10 cellular contexts compared by ENCODE assay signal in the genomic region with DNA sequence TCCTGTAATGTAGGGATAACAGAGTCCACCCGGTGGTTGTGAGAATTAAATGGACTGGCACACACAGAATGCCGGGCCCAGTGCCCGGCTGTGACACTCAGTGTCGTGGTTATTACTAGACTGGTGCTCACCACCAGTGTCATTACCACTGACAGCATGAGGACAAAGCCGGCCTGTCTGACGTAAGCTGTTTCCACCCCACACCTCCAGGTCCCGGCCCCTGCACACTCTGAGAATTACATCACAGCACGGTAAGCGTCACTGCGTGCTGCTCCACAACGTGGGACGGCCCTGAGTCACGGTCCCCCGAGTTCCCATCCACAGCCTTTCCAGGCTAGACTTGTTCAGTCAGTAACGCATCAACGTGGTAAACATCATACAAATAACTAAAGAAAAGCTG. TPM values are rescaled to one million over a fixed set of nuclear protein-coding genes. Genes with fewer than 3 reads are reported as not detected.
DNase-seq lines count a peak whose midpoint lies in the region; ATAC-seq, FAIRE-seq and TF ChIP-seq lines count a peak whose summit lies in the region.
"Had no signal": no experiment of that assay in that cellular context is flagged by ENCODE, and none has a peak within 500 bp of the region (broad histone marks: within the 10 kb centered on the region; RNA-seq: fewer than 3 reads in every experiment).

No MANE protein-coding gene starts in this region.

- H3K9me2 ChIP-seq in GM23248 (ENCODE audit: insufficient read depth): no peaks in the 10 kb centered on the region

- DNase-seq in GM23248 (peak; percentile 97), cardiac fibroblast (ENCODE audit: low read depth in 2 of 2) (peak; percentile 83 to 86), kidney (no peak), skeletal muscle cell (ENCODE audit: low read depth) (peak; percentile 64), NCI-H2029 treated with DMSO at 0.1 percent for 48 hours (lab: John Stamatoyannopoulos, UW) (no peak), NCI-H1048 (lab: John Stamatoyannopoulos, UW) (no peak)
- DNase-seq in activated CD4-positive, CD25-positive, alpha-beta regulatory T cell treated with anti-CD3 and anti-CD28 coated beads, Interleukin-2, amount 50 U/mL, for 72 hours: no peak
- DNase-seq: CD4-positive, alpha-beta T cell; WERI-Rb-1 had no signal

- 6 to 7% methylated on average over 16 of the region's 16 CpGs for WGBS in GM23248 (ENCODE audit: low coverage in 1 of 2, low lambda C conversion rate in 2 of 2, missing lambda C conversion rate in 2 of 2), 2 experiments

- H3K36me3 ChIP-seq in GM23248 (ENCODE audit: low read depth) (peaks cover 5% of the 10 kb centered on the region; the same call in 1 of the 2 replicates), kidney (ENCODE audit: control insufficient read depth in 1 of 2, insufficient read depth in 2 of 2, low read length in 2 of 2) (no peaks in the 10 kb centered on the region)
- H3K36me3 ChIP-seq: WERI-Rb-1 had no signal

- peak overlapping the region; percentile 84 for H3K9ac ChIP-seq in GM23248
- peak overlapping the region; percentile 6 to 75 for H3K9ac ChIP-seq in kidney (ENCODE audit: low read length in 2 of 2)

- H3K27ac ChIP-seq in GM23248 (peak overlapping the region; percentile 95), kidney (ENCODE audit: low read depth in 2 of 2, low read length in 2 of 2) (peak overlapping the region; percentile 73 to 78)
- H3K27ac ChIP-seq: WERI-Rb-1 had no signal

- no peaks in the 10 kb centered on the region for H3K27me3 ChIP-seq in GM23248 (replicated peaks; ENCODE audit: insufficient read depth)

- peak overlapping the region; percentile 41 for H2AFZ ChIP-seq in GM23248

- in situ Hi-C loops in GM23248 (cut with MboI): loop anchor here (25.0 kb wide), 1 partner anchor 887 kb away; no protein-coding TSS in a partner anchor

- H3F3A ChIP-seq in GM23248 (ENCODE audit: insufficient read depth): peaks cover 32% of the 10 kb centered on the region

- intact Hi-C loops in kidney (cut with DNase I): no loop called here

- H3K4me3 ChIP-seq in GM23248: peak overlapping the region; percentile 51
- no peak overlapping the region for H3K4me3 ChIP-seq in cardiac fibroblast (replicated peaks in 1 of 2; ENCODE audit: low read depth in 2 of 2, low read length in 2 of 2)
- peak overlapping the region in 1 of 2 donors; percentile 21 for H3K4me3 ChIP-seq in kidney (ENCODE audit: low read length in 2 of 2)
- no peak overlapping the region for H3K4me3 ChIP-seq in skeletal muscle cell (ENCODE audit: low read depth, low read length)

- no peaks in the 10 kb centered on the region for H3K9me3 ChIP-seq in GM23248 (ENCODE audit: low read depth)
- no peaks in the 10 kb centered on the region for H3K9me3 ChIP-seq in kidney (ENCODE audit: control insufficient read depth in 1 of 2, low read length in 2 of 2)

- TF ChIP-seq CTCF in cardiac fibroblast (IDR thresholded peaks at IDR 0.05; ENCODE audit: low read depth, low read length) (no peak), kidney (IDR thresholded peaks at IDR 0.05; ENCODE audit: borderline replicate concordance, extremely low read depth, insufficient read depth) (no peak)

- ATAC-seq in HG03460 (IDR thresholded peaks at IDR 0.05; ENCODE audit: unreplicated experiment): no peak

- H3K79me2 ChIP-seq in GM23248 (ENCODE audit: insufficient read depth): peaks cover 100% of the 10 kb centered on the region

- H3K4me2 ChIP-seq in GM23248 (ENCODE audit: unreplicated experiment): peak overlapping the region; percentile 76

- FAIRE-seq in kidney (lab: Jason Lieb, UNC): no peak

- H3K4me1 ChIP-seq in GM23248 (ENCODE audit: insufficient read depth) (peaks cover 32% of the 10 kb centered on the region), kidney (ENCODE audit: control insufficient read depth in 1 of 2, insufficient read depth in 1 of 2, low read depth in 1 of 2, low read length in 2 of 2) (peaks cover 27 to 48% of the 10 kb centered on the region in 2 donors)

- H4K20me1 ChIP-seq in GM23248 (ENCODE audit: insufficient read depth): no peaks in the 10 kb centered on the region

RNA-seq across cellular contexts. Expression of a gene that starts 22.9 kb away (rescaled TPM):
- 250 and 261 TPM in 2 replicates for total RNA-seq in GM23248 (2014; rRNA removed; shearing (Covaris generic))
- polyA plus RNA-seq in GM23248 (2016; fragmentation: Nextera tagmentation; extraction: Ambion mirVana) (53.3 and 54.0 TPM in 2 replicates), kidney (ENCODE audit: insufficient read depth, low read depth, low replicate concordance) (62.2 TPM)
- total RNA-seq in kidney: 254 TPM

Comparison
In these comparisons a context has a peak if more than half of its experiments do, and no peak if none do; other contexts are left out.
1. DNase-seq: peak in GM23248 (single experiment), cardiac fibroblast (2 of 2) and skeletal muscle cell (single experiment); none in kidney (single experiment), NCI-H2029 treated with DMSO at 0.1 percent for 48 hours (single experiment), NCI-H1048 (single experiment) and activated CD4-positive, CD25-positive, alpha-beta regulatory T cell treated with anti-CD3 and anti-CD28 coated beads, Interleukin-2, amount 50 U/mL, for 72 hours (single experiment).